ENCODE assay signal across 17 cellular contexts in genomic region chr4:39102297-39102696, GRCh38. TPM values are rescaled to one million over a fixed set of nuclear protein-coding genes. Genes with fewer than 3 reads are reported as not detected.
DNase-seq lines count a peak whose midpoint lies in the region; ATAC-seq and TF ChIP-seq lines count a peak whose summit lies in the region.
"Had no signal": no experiment of that assay in that cellular context is flagged by ENCODE, and none has a peak within 500 bp of the region (broad histone marks: within the 10 kb centered on the region; RNA-seq: fewer than 3 reads in every experiment).

No MANE protein-coding gene starts in this region.

- intact Hi-C loops in MCF 10A (cut with micrococcal nuclease) (no loop called here), mammary epithelial cell (cut with micrococcal nuclease) (no loop called here), mucosa of descending colon (cut with DNase I, micrococcal nuclease) (no loop called here)

- in situ Hi-C loops in mammary epithelial cell (cut with MboI; ENCODE audit: low sequenced_read_pairs in 2 of 2), result no loop called here
- in situ Hi-C loops in astrocyte of the spinal cord (cut with HindIII; ENCODE audit: low sequenced_read_pairs), result no loop called here

- H3K27ac ChIP-seq in mammary epithelial cell (ENCODE audit: insufficient read depth, low read depth, low read length), result no peak overlapping the region
- H3K27ac ChIP-seq in foreskin keratinocyte, result no peak overlapping the region

- WGBS in mammary epithelial cell (ENCODE audit: low coverage, missing lambda C conversion rate), result 81% methylated on average over 5 of the region's 7 CpGs

- H3K27me3 Mint-ChIP-seq in MCF 10A (ENCODE audit: insufficient read depth, unreplicated experiment), result no peaks in the 10 kb centered on the region
- H3K27me3 Mint-ChIP-seq: CD4-positive, alpha-beta T cell had no signal

- H3K4me3 ChIP-seq in mammary epithelial cell (replicated peaks in 1 of 3; ENCODE audit: insufficient read depth in 1 of 3, low read depth in 2 of 3, low read length in 3 of 3), result no peak overlapping the region
- H3K4me3 ChIP-seq in astrocyte of the spinal cord (ENCODE audit: low read depth, low read length), result no peak overlapping the region
- no peak overlapping the region for H3K4me3 ChIP-seq in mucosa of descending colon

- no peak overlapping the region for H3K9ac ChIP-seq in mammary epithelial cell (ENCODE audit: insufficient read depth, low read length)

- H3K36me3 ChIP-seq in mammary epithelial cell (ENCODE audit: insufficient read depth, low read length), result peaks cover 2% of the 10 kb centered on the region
- H3K36me3 ChIP-seq in mucosa of descending colon (ENCODE audit: low read depth), result no peaks in the 10 kb centered on the region
- H3K36me3 ChIP-seq: BE2C had no signal

- peak overlapping the region; percentile 8 for H3K27ac Mint-ChIP-seq in MCF 10A (ENCODE audit: low read depth, unreplicated experiment)
- H3K27ac Mint-ChIP-seq: CD4-positive, alpha-beta T cell; H9 had no signal

- H3K9me3 ChIP-seq in mammary epithelial cell (replicated peaks; ENCODE audit: insufficient read depth, low read length), result no peaks in the 10 kb centered on the region
- H3K9me3 ChIP-seq in mucosa of descending colon, result no peaks in the 10 kb centered on the region
- H3K9me3 ChIP-seq: BE2C had no signal

- no peaks in the 10 kb centered on the region for H3K79me2 ChIP-seq in mammary epithelial cell (ENCODE audit: insufficient read depth, low read length)

- dilution Hi-C loops in mammary epithelial cell (cut with HindIII; ENCODE audit: low sequenced_read_pairs), result no loop called here

- ATAC-seq in mucosa of descending colon, result peak; percentile 46
- ATAC-seq in foreskin keratinocyte, result no peak

- peak overlapping the region; percentile 31 for H3K4me3 Mint-ChIP-seq in MCF 10A (ENCODE audit: unreplicated experiment)
- H3K4me3 Mint-ChIP-seq: CD4-positive, alpha-beta T cell; H9 had no signal

- POLR2A ChIA-PET in MCF 10A (lab: Yijun Ruan, JAX), result no interaction called here

- peaks cover 15% of the 10 kb centered on the region for H3K4me1 Mint-ChIP-seq in MCF 10A (ENCODE audit: insufficient read depth, unreplicated experiment)

- H3K9me3 Mint-ChIP-seq in MCF 10A (ENCODE audit: unreplicated experiment), result no peaks in the 10 kb centered on the region
- H3K9me3 Mint-ChIP-seq: CD4-positive, alpha-beta T cell; H9 had no signal

- H3K4me1 ChIP-seq in mammary epithelial cell (ENCODE audit: insufficient read depth, low read length) (no peaks in the 10 kb centered on the region), mucosa of descending colon (ENCODE audit: low read depth) (no peaks in the 10 kb centered on the region), foreskin keratinocyte (no peaks in the 10 kb centered on the region)
- H3K4me1 ChIP-seq: BE2C had no signal

- no peak overlapping the region for H3K4me2 ChIP-seq in mammary epithelial cell (ENCODE audit: insufficient read depth, low read depth, low read length)

- TF ChIP-seq CTCF in MCF 10A (IDR thresholded peaks at IDR 0.05; ENCODE audit: unreplicated experiment) (no peak), mammary epithelial cell (conservative IDR thresholded peaks at IDR 0.05 in 1 of 2, IDR thresholded peaks at IDR 0.05 in 1 of 2; ENCODE audit: extremely low read depth in 1 of 2, insufficient read depth in 1 of 2, low read depth in 1 of 2, low read length in 2 of 2) (no peak), astrocyte of the spinal cord (IDR thresholded peaks at IDR 0.05; ENCODE audit: low read depth, low read length) (no peak), mucosa of descending colon (IDR thresholded peaks at IDR 0.05) (no peak), foreskin keratinocyte (conservative IDR thresholded peaks at IDR 0.05) (no peak)

- no peak overlapping the region for H2AFZ ChIP-seq in mammary epithelial cell (ENCODE audit: low read depth, low read length)

- H4K20me1 ChIP-seq in mammary epithelial cell (ENCODE audit: insufficient read depth, low read length), result no peaks in the 10 kb centered on the region

- peaks cover 36% of the 10 kb centered on the region for H3K36me3 Mint-ChIP-seq in MCF 10A (ENCODE audit: insufficient read depth, unreplicated experiment)

- no peaks in the 10 kb centered on the region for H3K27me3 ChIP-seq in mammary epithelial cell (ENCODE audit: insufficient read depth, low read length)
- H3K27me3 ChIP-seq in foreskin keratinocyte, result no peaks in the 10 kb centered on the region
- H3K27me3 ChIP-seq: BE2C had no signal

- BruUV-seq in MCF 10A (replicated peaks; lab: Mats Ljungman, UMichigan) (no TSS peak), mammary epithelial cell (replicated peaks; lab: Mats Ljungman, UMichigan) (no TSS peak)

- DNase-seq in MCF 10A (ENCODE audit: unreplicated experiment) (peak; percentile 45), mammary epithelial cell (no peak), astrocyte of the spinal cord (ENCODE audit: low read depth, low spot score) (peak; percentile 12), mucosa of descending colon (no peak), NCI-H1105 treated with DMSO at 0.1 percent for 48 hours (lab: John Stamatoyannopoulos, UW) (no peak), foreskin keratinocyte (no peak), epidermal melanocyte (ENCODE audit: insufficient read length, low spot score) (no peak)
- DNase-seq: BE2C; CD4-positive, alpha-beta T cell; DMS153; GF-D8; H9; NCI-H1092 treated with DMSO at 0.1 percent for 48 hours; NCI-H2081 treated with DMSO at 0.1 percent for 48 hours; NCI-H446 treated with DMSO at 0.1 percent for 48 hours; NCI-H69; SHP77 treated with DMSO at 0.1 percent for 48 hours had no signal

- CTCF ChIA-PET in MCF 10A (lab: Yijun Ruan, JAX) (interaction anchor here (1.1 kb wide), 1 partner anchor 33 kb away, joined by 3 read pairs; no protein-coding TSS in a partner anchor), mammary epithelial cell (lab: Charles Lee; ENCODE audit: low non-redundant PET) (no interaction called here)

RNA-seq across cellular contexts. Expression of gene KLHL5, which starts 40.3 kb away (rescaled TPM):
- total RNA-seq in MCF 10A (2022) (59.2 and 67.7 TPM in 2 replicates), mammary epithelial cell (10 to 100 TPM; 39.1 to 42.2 TPM), mucosa of descending colon (10 to 100 TPM in 2 of 3 donors, 1 to 10 TPM in 1; 2.5 to 94.8 (median 15.2) TPM), foreskin keratinocyte (52.7 and 66.6 TPM in 2 replicates)
- polyA plus RNA-seq in mammary epithelial cell (27.2 TPM), foreskin keratinocyte (19.6 and 20.4 TPM in 2 replicates)
- polyA minus RNA-seq in mammary epithelial cell, result 83.2 TPM

Comparison
In these comparisons a context has a peak if more than half of its experiments do, and no peak if none do; other contexts are left out.
1. DNase-seq: peak in MCF 10A (single experiment) and astrocyte of the spinal cord (single experiment); none in mammary epithelial cell (single experiment), mucosa of descending colon (0 of 3), NCI-H1105 treated with DMSO at 0.1 percent for 48 hours (single experiment), foreskin keratinocyte (0 of 2) and epidermal melanocyte (single experiment).